ENCODE assay signal across 26 cellular contexts in the genomic region with DNA sequence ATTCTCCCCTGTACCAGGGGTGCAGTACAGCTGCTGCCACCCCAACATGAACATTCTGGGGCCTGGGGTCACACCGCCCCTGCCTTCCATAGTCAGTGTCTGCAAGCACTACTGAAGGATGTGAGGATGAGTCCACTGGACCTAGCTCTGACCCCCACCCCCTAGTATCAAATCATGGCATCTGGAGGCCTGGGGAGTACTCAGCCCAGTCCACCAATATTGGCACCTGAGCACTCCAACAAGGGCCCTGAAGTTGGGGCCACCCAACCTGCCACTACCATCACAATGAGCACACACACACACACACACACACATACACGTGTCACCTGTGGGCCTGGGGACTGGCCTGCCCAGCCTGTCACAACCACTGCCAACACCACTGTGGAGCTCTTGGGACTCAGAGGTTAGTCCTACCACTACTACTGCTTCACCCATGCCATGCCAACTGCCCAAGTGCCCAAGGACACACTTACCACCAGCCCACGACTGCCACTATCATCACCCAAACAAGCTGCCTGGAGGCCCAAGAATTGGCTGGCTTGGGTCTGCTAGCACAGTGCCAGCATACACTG.
"Had no signal": no experiment of that assay in that cellular context is flagged by ENCODE, and none has a peak within 500 bp of the region (broad histone marks: within the 10 kb centered on the region; RNA-seq: fewer than 3 reads in every experiment).

No MANE protein-coding gene starts in this region.

- H3K27me3 ChIP-seq: adrenal gland, body of pancreas, gastrocnemius medialis had no signal

- H3K27ac ChIP-seq: adrenal gland, body of pancreas, epithelial cell of prostate, gastrocnemius medialis had no signal

- ATAC-seq: activated CD4-positive, alpha-beta T cell treated with anti-CD3 and anti-CD28 coated beads for 36 hours; activated CD8-positive, alpha-beta T cell treated with anti-CD3 and anti-CD28 coated beads, Interleukin-2, amount 10 ng/mL, durations not matched to agents 7 days and 5 days; activated naive CD8-positive, alpha-beta T cell treated with anti-CD3 and anti-CD28 coated beads, Interleukin-2, amount 50 U/mL, for 24 hours; body of pancreas; gastrocnemius medialis had no signal

- H3K4me1 ChIP-seq: adrenal gland, body of pancreas, gastrocnemius medialis had no signal

- H3K9me3 ChIP-seq: adrenal gland, body of pancreas, gastrocnemius medialis had no signal

- H3K4me3 ChIP-seq: adrenal gland, body of pancreas, gastrocnemius medialis had no signal

- H3K36me3 ChIP-seq: adrenal gland, gastrocnemius medialis had no signal

- DNase-seq: activated CD4-positive, alpha-beta memory T cell treated with anti-CD3 and anti-CD28 coated beads for 36 hours; activated CD4-positive, alpha-beta T cell treated with anti-CD3 and anti-CD28 coated beads for 36 hours; activated CD4-positive, alpha-beta T cell treated with anti-CD3 and anti-CD28 coated beads, Interleukin-2, amount 10 ng/mL, durations not matched to agents 24 days and 14 days; activated CD4-positive, CD25-positive, alpha-beta regulatory T cell; activated CD4-positive, CD25-positive, alpha-beta regulatory T cell treated with anti-CD3 and anti-CD28 coated beads, Interleukin-2, amount 50 U/mL, for 72 hours; activated CD8-positive, alpha-beta memory T cell treated with anti-CD3 and anti-CD28 coated beads, Interleukin-2, amount 10 ng/mL, durations not matched to agents 7 days and 5 days; activated CD8-positive, alpha-beta memory T cell treated with anti-CD3 and anti-CD28 coated beads, Interleukin-2, amount 50 U/mL, for 4 hours; activated CD8-positive, alpha-beta T cell treated with anti-CD3 and anti-CD28 coated beads, Interleukin-2, amount 10 ng/mL, durations not matched to agents 7 days and 5 days; activated effector memory CD4-positive, alpha-beta T cell treated with anti-CD3 and anti-CD28 coated beads, Interleukin-2, amount 50 U/mL, for 16 hours; activated naive CD4-positive, alpha-beta T cell treated with anti-CD3 and anti-CD28 coated beads for 36 hours; activated naive CD8-positive, alpha-beta T cell treated with anti-CD3 and anti-CD28 coated beads for 36 hours; activated naive CD8-positive, alpha-beta T cell treated with anti-CD3 and anti-CD28 coated beads, Interleukin-2, amount 50 U/mL, for 24 hours; activated T-cell treated with anti-CD3 and anti-CD28 coated beads, Interleukin-2, amount 50 U/mL, for 1 hour; activated T-cell treated with anti-CD3 and anti-CD28 coated beads, Interleukin-2, amount 50 U/mL, for 48 hours; adrenal gland; amygdala; aorta; body of pancreas; caudate nucleus; cortex of kidney; dermis blood vessel endothelial cell; effector CD8-positive, alpha-beta T cell; foreskin fibroblast; gastrocnemius medialis; T-helper 2 cell had no signal
